In the genomic region with DNA sequence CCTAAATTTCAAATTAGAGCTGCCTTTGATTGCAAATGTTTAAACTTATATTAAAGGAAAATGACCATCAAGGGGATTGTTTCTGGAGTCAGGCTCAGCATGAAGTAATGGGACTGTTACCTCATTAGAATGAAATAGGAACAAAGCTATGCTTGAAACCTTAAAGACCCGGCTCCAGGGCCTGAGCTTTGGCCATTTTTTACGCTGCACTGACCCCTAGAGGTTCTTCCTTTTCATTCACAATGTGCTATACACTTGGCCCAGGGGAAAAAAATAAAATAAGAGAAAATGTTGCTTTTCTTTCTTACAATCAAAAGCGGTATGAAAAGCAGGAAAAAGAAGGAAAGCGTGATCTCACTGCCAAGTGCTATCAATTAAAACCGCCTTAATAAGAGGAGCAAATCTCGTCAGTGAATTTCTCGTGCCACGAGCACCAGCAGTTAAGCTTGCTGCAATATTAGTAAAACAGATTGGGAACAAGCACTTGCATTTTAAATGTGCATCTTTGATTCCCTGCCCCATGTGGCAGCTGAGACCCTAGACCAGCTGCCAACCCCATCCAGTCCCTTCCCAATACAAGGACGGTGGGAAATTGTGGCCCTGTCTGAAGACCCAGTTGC, we compare ENCODE assay signal across 9 cellular contexts.
A peak's percentile ranks its signal among the peaks of the same experiment; 100 is the strongest.
DNase-seq lines count a peak whose midpoint lies in the region; ATAC-seq and TF ChIP-seq lines count a peak whose summit lies in the region.
"Had no signal": no experiment of that assay in that cellular context is flagged by ENCODE, and none has a peak within 500 bp of the region (broad histone marks: within the 10 kb centered on the region; RNA-seq: fewer than 3 reads in every experiment).

No MANE protein-coding gene starts in this region.

- no peak for TF ChIP-seq POLR2A in heart left ventricle (IDR thresholded peaks at IDR 0.05)

- H3K27me3 ChIP-seq in heart left ventricle (no peaks in the 10 kb centered on the region), H7 (ENCODE audit: control insufficient read depth, insufficient read depth, low read length) (no peaks in the 10 kb centered on the region), aorta (ENCODE audit: control insufficient read depth in 1 of 2, insufficient read depth in 2 of 2, low read length in 1 of 2) (no peaks in the 10 kb centered on the region)
- H3K27me3 ChIP-seq: upper lobe of left lung had no signal

- DNase-seq in heart left ventricle (peak in 2 of 5 donors; percentile 11 to 21), cardiac septum (ENCODE audit: low spot score) (no peak), H7 (peak; percentile 46), SK-N-DZ (ENCODE audit: low spot score) (peak; percentile 47), foreskin fibroblast (peak; percentile 35 to 78), renal cortical epithelial cell (ENCODE audit: low read depth) (peak; percentile 51), aorta (no peak)
- DNase-seq: upper lobe of left lung had no signal

- TF ChIP-seq CTCF in heart left ventricle (IDR thresholded peaks at IDR 0.05) (peak; percentile 26 to 59 (median 45)), LNCAP (IDR thresholded peaks at IDR 0.05) (peak; percentile 72), foreskin fibroblast (IDR thresholded peaks at IDR 0.05; ENCODE audit: low read depth, low read length) (peak; percentile 69)

- 67 to 69% (median 68%) methylated on average over 9 of the region's 9 CpGs for WGBS in heart left ventricle, 4 donors
- WGBS in aorta, 2 donors, result 54 to 56% methylated on average over 9 of the region's 9 CpGs

- H3K4me3 ChIP-seq in heart left ventricle (no peak overlapping the region), H7 (ENCODE audit: insufficient read depth, low read depth, low read length) (no peak overlapping the region), foreskin fibroblast (ENCODE audit: low read depth in 1 of 2, low read length in 2 of 2) (no peak overlapping the region), aorta (ENCODE audit: low read length in 2 of 2) (no peak overlapping the region)
- H3K4me3 ChIP-seq: upper lobe of left lung had no signal

- peaks cover 0 to 6% (median 0%) of the 10 kb centered on the region in 12 donors for H3K4me1 ChIP-seq in heart left ventricle
- H3K4me1 ChIP-seq in aorta (ENCODE audit: control insufficient read depth in 1 of 2, insufficient read depth in 2 of 2, low read length in 2 of 2), result no peaks in the 10 kb centered on the region
- H3K4me1 ChIP-seq: upper lobe of left lung had no signal

- intact Hi-C loops in heart left ventricle (cut with DNase I) (loop anchor here in 5 of 10 donors (5.0 to 10.0 kb wide), 5 partner anchors 431 to 563 kb away; no protein-coding TSS in a partner anchor), cardiac septum (cut with DNase I) (no loop called here), aorta (cut with DNase I) (loop anchor here in 1 of 2 donors (10.0 kb wide), 1 partner anchor 433 kb away; no protein-coding TSS in a partner anchor)

- H3K9me3 ChIP-seq in heart left ventricle, result no peaks in the 10 kb centered on the region
- no peaks in the 10 kb centered on the region for H3K9me3 ChIP-seq in aorta (ENCODE audit: control insufficient read depth, low read length)
- H3K9me3 ChIP-seq: upper lobe of left lung had no signal

- H3K36me3 ChIP-seq in heart left ventricle, result no peaks in the 10 kb centered on the region
- no peaks in the 10 kb centered on the region for H3K36me3 ChIP-seq in H7 (replicated peaks; ENCODE audit: control insufficient read depth, insufficient read depth, low read length)
- no peaks in the 10 kb centered on the region for H3K36me3 ChIP-seq in aorta (ENCODE audit: control insufficient read depth in 1 of 2, insufficient read depth in 2 of 2, low read length in 1 of 2)
- H3K36me3 ChIP-seq: upper lobe of left lung had no signal

- H3K27ac ChIP-seq in heart left ventricle (no peak overlapping the region), aorta (ENCODE audit: low read depth in 1 of 2, low read length in 2 of 2) (no peak overlapping the region)
- H3K27ac ChIP-seq: upper lobe of left lung had no signal

- ATAC-seq in heart left ventricle (peak in 3 of 4 donors; percentile 60 to 76 (median 72)), aorta (ENCODE audit: low FRiP score) (no peak)

Comparison
In these comparisons a context has a peak if more than half of its experiments do, and no peak if none do; other contexts are left out.
1. DNase-seq: peak in H7 (single experiment), SK-N-DZ (single experiment), foreskin fibroblast (2 of 2) and renal cortical epithelial cell (single experiment); none in cardiac septum (single experiment) and aorta (0 of 2).
2. Peak in every context shown above with its lines, with median percentiles within 50 percentile points of each other: CTCF ChIP-seq.